Comparison of ENCODE assay signal across 8 cellular contexts in the genomic region with DNA sequence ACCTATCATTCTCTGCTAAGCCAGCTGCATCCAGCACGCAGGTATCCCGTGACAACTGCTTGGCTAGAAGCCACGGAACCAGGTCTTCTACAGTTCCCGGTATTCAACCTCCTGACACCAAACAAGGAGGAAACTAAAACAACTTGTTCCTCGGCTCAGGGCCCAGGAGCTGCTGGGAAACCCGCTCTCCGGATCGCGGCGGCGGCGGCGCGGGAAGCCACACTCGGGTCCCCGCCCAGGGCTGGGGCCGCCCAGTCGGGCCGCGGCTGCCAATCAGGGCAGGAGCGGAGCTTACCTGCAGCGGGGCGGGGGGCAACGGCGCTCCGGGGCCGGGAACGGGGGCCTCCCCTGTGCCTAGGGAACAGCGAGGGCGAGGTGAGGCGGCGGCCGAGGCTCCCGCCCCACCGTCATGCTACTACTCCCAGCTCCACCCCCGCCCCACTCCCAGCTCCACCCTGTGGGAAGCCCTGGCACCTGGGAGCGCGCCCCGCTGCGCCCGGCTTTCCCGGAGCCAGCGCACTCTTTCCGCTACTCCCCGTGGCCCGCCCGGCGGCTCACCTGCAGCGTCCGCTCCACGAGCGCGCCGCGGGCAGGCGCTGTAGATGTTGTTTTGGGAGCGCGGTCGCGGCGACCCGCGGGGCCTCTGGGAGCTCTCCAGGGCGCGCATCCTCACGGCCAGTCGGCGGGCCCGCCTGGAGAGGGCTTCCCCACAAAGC. TPM values are rescaled to one million over a fixed set of nuclear protein-coding genes. Genes with fewer than 3 reads are reported as not detected.
A peak's percentile ranks its signal among the peaks of the same experiment; 100 is the strongest.
DNase-seq lines count a peak whose midpoint lies in the region; ATAC-seq and TF ChIP-seq lines count a peak whose summit lies in the region.

No MANE protein-coding gene starts in this region.

- H3K4me3 ChIP-seq in HUES6 (ENCODE audit: low read depth, low read length): peak overlapping the region; percentile 69
- peak overlapping the region; percentile 41 to 70 (median 63) for H3K4me3 ChIP-seq in breast epithelium

- peaks cover 54% of the 10 kb centered on the region for H3K27me3 ChIP-seq in HUES6 (ENCODE audit: control insufficient read depth, insufficient read depth, low read length)
- no peaks in the 10 kb centered on the region for H3K27me3 ChIP-seq in breast epithelium

- H3K36me3 Mint-ChIP-seq in stimulated activated naive B cell treated with anti-CD40 and anti-IgM and Interleukin-4, amounts not matched to agents 10 μg/mL and 1 μg/mL and 100 μg/mL, for 72 hours: peaks cover 56 to 79% of the 10 kb centered on the region in 2 donors

- no peaks in the 10 kb centered on the region for H3K9me3 ChIP-seq in HUES6 (ENCODE audit: control insufficient read depth, insufficient read depth, low read depth, low read length)
- H3K9me3 ChIP-seq in breast epithelium: no peaks in the 10 kb centered on the region

- no peaks in the 10 kb centered on the region for H3K27me3 Mint-ChIP-seq in stimulated activated naive B cell treated with anti-CD40 and anti-IgM and Interleukin-4, amounts not matched to agents 10 μg/mL and 1 μg/mL and 100 μg/mL, for 72 hours

- H3K9me3 Mint-ChIP-seq in stimulated activated naive B cell treated with anti-CD40 and anti-IgM and Interleukin-4, amounts not matched to agents 10 μg/mL and 1 μg/mL and 100 μg/mL, for 72 hours: no peaks in the 10 kb centered on the region

- TF ChIP-seq POLR2A in breast epithelium (IDR thresholded peaks at IDR 0.05): peak; percentile 37

- H3K4me1 Mint-ChIP-seq in stimulated activated naive B cell treated with anti-CD40 and anti-IgM and Interleukin-4, amounts not matched to agents 10 μg/mL and 1 μg/mL and 100 μg/mL, for 72 hours: peaks cover 78 to 94% of the 10 kb centered on the region in 2 donors

- DNase-seq in AG08395 (ENCODE audit: low spot score) (peak; percentile 20), T follicular helper cell (ENCODE audit: low read depth) (peak; percentile 40), breast epithelium (ENCODE audit: low spot score in 2 of 2) (peak; percentile 89 to 94), kidney tubule cell (ENCODE audit: low spot score) (peak; percentile 74), GM19240 (ENCODE audit: insufficient read length, low spot score) (no peak)
- no peak for DNase-seq in stimulated activated naive B cell treated with anti-CD40 and anti-IgM and Interleukin-4, amounts not matched to agents 10 μg/mL and 1 μg/mL and 100 μg/mL, for 72 hours

- peaks cover 15% of the 10 kb centered on the region for H3K4me1 ChIP-seq in HUES6 (ENCODE audit: control insufficient read depth, insufficient read depth, low read length)
- no peaks in the 10 kb centered on the region for H3K4me1 ChIP-seq in breast epithelium

- peak overlapping the region; percentile 14 for H3K9ac ChIP-seq in HUES6 (ENCODE audit: low read length)

- intact Hi-C loops in breast epithelium (cut with DNase I; ENCODE audit: low total_unique reads): loop anchor here (5.0 kb wide), 1 partner anchor 182 kb away; no protein-coding TSS in a partner anchor

- H3K27ac ChIP-seq in HUES6 (ENCODE audit: low read depth, low read length) (no peak overlapping the region), breast epithelium (peak overlapping the region; percentile 90 to 91)

- H3K4me3 Mint-ChIP-seq in stimulated activated naive B cell treated with anti-CD40 and anti-IgM and Interleukin-4, amounts not matched to agents 10 μg/mL and 1 μg/mL and 100 μg/mL, for 72 hours: peak overlapping the region; percentile 64 to 76

- ATAC-seq in stimulated activated naive B cell treated with anti-CD40 and anti-IgM and Interleukin-4, amounts not matched to agents 10 μg/mL and 1 μg/mL and 100 μg/mL, for 72 hours (replicated peaks): peak; percentile 5 to 22
- no peak for ATAC-seq in GM19324 (IDR thresholded peaks at IDR 0.05; ENCODE audit: low FRiP score, unreplicated experiment)

- peak overlapping the region; percentile 86 for H3K27ac Mint-ChIP-seq in stimulated activated naive B cell treated with anti-CD40 and anti-IgM and Interleukin-4, amounts not matched to agents 10 μg/mL and 1 μg/mL and 100 μg/mL, for 72 hours

- TF ChIP-seq CTCF in breast epithelium (IDR thresholded peaks at IDR 0.05): no peak

- H3K36me3 ChIP-seq in HUES6 (ENCODE audit: control insufficient read depth, insufficient read depth, low read length): no peaks in the 10 kb centered on the region
- H3K36me3 ChIP-seq in breast epithelium: no peaks in the 10 kb centered on the region

RNA-seq across cellular contexts. Expression of a gene that starts 12.1 kb away (rescaled TPM):
- total RNA-seq in breast epithelium: under 1 TPM in 1 of 3 donors, not detected in 2; 0.59 TPM

RNA-seq across cellular contexts. Expression of a gene that starts 12.4 kb away (rescaled TPM):
- 10 to 100 TPM in 1 of 3 donors, 1 to 10 TPM in 2; 1.1 to 11.0 (median 3.3) TPM for total RNA-seq in breast epithelium

RNA-seq across cellular contexts. Expression of a gene that starts 36.9 kb away (rescaled TPM):
- 100 to 1,000 TPM in 2 of 3 donors, under 1 TPM in 1; 0.16 to 205 (median 123) TPM for total RNA-seq in breast epithelium

RNA-seq across cellular contexts. Expression of a gene that starts 43.9 kb away (rescaled TPM):
- total RNA-seq in breast epithelium: 1 to 10 TPM in 1 of 3 donors, not detected in 2; 1.5 TPM

Comparison
In these comparisons a context has a peak if more than half of its experiments do, and no peak if none do; other contexts are left out.
1. DNase-seq: peak in AG08395 (single experiment), T follicular helper cell (single experiment), breast epithelium (2 of 2) and kidney tubule cell (single experiment); none in stimulated activated naive B cell treated with anti-CD40 and anti-IgM and Interleukin-4, amounts not matched to agents 10 μg/mL and 1 μg/mL and 100 μg/mL, for 72 hours (single experiment) and GM19240 (single experiment).